ENCODE assay signal across 20 cellular contexts in the genomic region with DNA sequence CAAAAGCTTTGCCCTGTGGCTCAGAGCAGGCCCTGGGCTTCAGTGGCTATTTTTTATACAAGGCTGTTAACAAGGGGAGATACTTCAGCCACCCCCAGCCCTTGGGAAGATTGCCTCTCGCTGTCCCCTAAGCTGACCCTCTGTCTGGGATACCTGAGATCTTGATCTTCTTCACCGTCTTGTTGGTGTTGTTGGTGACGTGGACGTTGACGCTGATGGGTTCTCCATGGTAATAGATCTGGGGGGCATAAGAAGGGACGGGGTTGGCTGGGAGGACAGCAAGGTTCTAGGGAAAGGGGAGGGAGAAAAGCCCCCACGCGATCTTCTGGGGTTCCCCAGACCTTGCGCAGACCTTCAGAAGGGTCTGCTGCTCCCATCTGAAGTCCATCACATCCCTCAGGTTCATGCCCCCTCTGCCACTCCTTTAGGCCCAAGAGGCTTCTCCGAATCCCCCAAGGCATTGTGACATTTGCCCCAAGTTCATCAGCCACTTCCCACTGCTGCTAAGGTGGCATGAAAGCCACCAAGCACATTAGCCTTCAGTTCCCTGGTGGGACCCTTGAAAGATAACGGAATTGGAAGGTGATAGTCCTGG. TPM values are rescaled to one million over a fixed set of nuclear protein-coding genes. Genes with fewer than 3 reads are reported as not detected.
DNase-seq lines count a peak whose midpoint lies in the region; ATAC-seq and TF ChIP-seq lines count a peak whose summit lies in the region.
"Had no signal": no experiment of that assay in that cellular context is flagged by ENCODE, and none has a peak within 500 bp of the region (broad histone marks: within the 10 kb centered on the region; RNA-seq: fewer than 3 reads in every experiment).

No MANE protein-coding gene starts in this region.

- no peak for TF ChIP-seq CTCF in lower lobe of right lung (IDR thresholded peaks at IDR 0.05)
- TF ChIP-seq CTCF in upper lobe of right lung (IDR thresholded peaks at IDR 0.05), result no peak

- H3K27ac ChIP-seq in lower lobe of right lung (peak overlapping the region; percentile 67), upper lobe of right lung (peak overlapping the region; percentile 56)
- H3K27ac ChIP-seq: VCaP had no signal

- H3K4me1 ChIP-seq in lower lobe of right lung, result peaks cover 49% of the 10 kb centered on the region
- H3K4me1 ChIP-seq in upper lobe of right lung, result peaks cover 15% of the 10 kb centered on the region

- H3K9me3 ChIP-seq in lower lobe of right lung (no peaks in the 10 kb centered on the region), upper lobe of right lung (no peaks in the 10 kb centered on the region)
- H3K9me3 ChIP-seq: left lung, SK-N-SH, transverse colon had no signal

- ATAC-seq in left cardiac atrium, result no peak
- no peak for ATAC-seq in lower lobe of right lung
- ATAC-seq in upper lobe of right lung, result no peak
- ATAC-seq in GM18907 (IDR thresholded peaks at IDR 0.05; ENCODE audit: unreplicated experiment), result no peak
- ATAC-seq in GM21529 (IDR thresholded peaks at IDR 0.05; ENCODE audit: unreplicated experiment), result no peak
- ATAC-seq: activated T-cell treated with anti-CD3 and anti-CD28 coated beads, Interleukin-2, amount 50 U/mL, for 4 hours; left lung had no signal

- H3K36me3 ChIP-seq in lower lobe of right lung, result peaks cover 98% of the 10 kb centered on the region
- peaks cover 88% of the 10 kb centered on the region for H3K36me3 ChIP-seq in upper lobe of right lung

- intact Hi-C loops in cardiac septum (cut with DNase I) (no loop called here), left cardiac atrium (cut with DNase I) (no loop called here), lower lobe of right lung (cut with DNase I) (no loop called here), upper lobe of right lung (cut with DNase I) (loop anchor here (5.0 kb wide), 1 partner anchor 105 kb away; no protein-coding TSS in a partner anchor)

- DNase-seq in cardiac septum (ENCODE audit: low spot score), result peak; percentile 10
- no peak for DNase-seq in left cardiac atrium
- peak; percentile 54 for DNase-seq in activated CD8-positive, alpha-beta memory T cell treated with anti-CD3 and anti-CD28 coated beads for 24 hours
- no peak for DNase-seq in lower lobe of right lung
- peak; percentile 22 for DNase-seq in upper lobe of right lung
- no peak for DNase-seq in inferior parietal cortex (ENCODE audit: extremely low spot score)
- DNase-seq: activated T-cell treated with anti-CD3 and anti-CD28 coated beads, Interleukin-2, amount 50 U/mL, for 4 hours; KBM-7; NCI-H1694; nephron progenitor cell; retina; SK-N-SH; transverse colon had no signal

- no peak overlapping the region for H3K4me3 ChIP-seq in lower lobe of right lung
- H3K4me3 ChIP-seq in upper lobe of right lung, result no peak overlapping the region
- H3K4me3 ChIP-seq: dorsolateral prefrontal cortex, left lung, transverse colon had no signal

- H3K27me3 ChIP-seq in lower lobe of right lung (ENCODE audit: low read depth) (no peaks in the 10 kb centered on the region), upper lobe of right lung (no peaks in the 10 kb centered on the region)
- H3K27me3 ChIP-seq: dorsolateral prefrontal cortex, left lung, transverse colon had no signal

RNA-seq across cellular contexts. Expression of a gene that starts 36.7 kb away (rescaled TPM):
- total RNA-seq in cardiac septum, result 0.08 TPM
- total RNA-seq in left cardiac atrium, result under 1 TPM; 0.21 to 0.42 TPM
- 0.47 TPM for total RNA-seq in lower lobe of right lung
- 0.64 TPM for total RNA-seq in upper lobe of right lung
- total RNA-seq: fibroblast of lung, OCI-LY7 had no signal

Comparison
In these comparisons a context has a peak if more than half of its experiments do, and no peak if none do; other contexts are left out.
1. DNase-seq: peak in cardiac septum (single experiment), activated CD8-positive, alpha-beta memory T cell treated with anti-CD3 and anti-CD28 coated beads for 24 hours (single experiment) and upper lobe of right lung (single experiment); none in left cardiac atrium (single experiment), lower lobe of right lung (single experiment) and inferior parietal cortex (single experiment).